Comparison of ENCODE assay signal across 8 cellular contexts in the genomic region with DNA sequence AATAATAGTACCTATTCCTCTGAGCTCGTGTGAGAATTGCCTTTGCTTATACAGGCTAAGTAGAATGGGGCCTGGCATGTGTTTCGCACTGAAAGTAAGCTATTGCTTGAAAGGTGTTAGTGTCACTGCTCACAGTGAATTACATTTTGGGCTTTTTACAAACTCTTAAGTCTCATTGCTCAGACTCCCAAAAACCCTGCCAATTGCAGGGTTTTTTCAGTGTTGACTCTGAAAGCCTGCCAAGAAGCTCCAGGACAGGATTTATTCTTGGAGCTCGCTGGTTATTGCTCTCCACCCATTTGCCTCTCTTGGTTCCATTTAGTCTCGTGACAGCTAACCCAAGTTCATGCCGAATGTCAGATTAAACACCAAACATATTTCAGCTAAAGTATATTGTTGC. TPM values are rescaled to one million over a fixed set of nuclear protein-coding genes. Genes with fewer than 3 reads are reported as not detected.
DNase-seq lines count a peak whose midpoint lies in the region; ATAC-seq and TF ChIP-seq lines count a peak whose summit lies in the region.

No MANE protein-coding gene starts in this region.

- peak; percentile 55 to 76 (median 72) for ATAC-seq in heart left ventricle
- ATAC-seq in GM23338 = no peak
- ATAC-seq in GM19328 (IDR thresholded peaks at IDR 0.05; ENCODE audit: unreplicated experiment) = no peak

- H3K4me2 ChIP-seq in GM23338 = no peak overlapping the region

- no peaks in the 10 kb centered on the region for H3K27me3 Mint-ChIP-seq in GM23338 (ENCODE audit: insufficient read depth, low read depth, poor library complexity)

- no peaks in the 10 kb centered on the region for H3K27me3 ChIP-seq in adipocyte (replicated peaks; ENCODE audit: control insufficient read depth, insufficient read depth, low read length)
- no peaks in the 10 kb centered on the region for H3K27me3 ChIP-seq in heart left ventricle
- H3K27me3 ChIP-seq in rectal smooth muscle tissue (ENCODE audit: control insufficient read depth, insufficient read depth, low read length) = no peaks in the 10 kb centered on the region
- no peaks in the 10 kb centered on the region for H3K27me3 ChIP-seq in GM23338 (ENCODE audit: insufficient read depth)

- no peak overlapping the region for H3K4me3 Mint-ChIP-seq in GM23338

- no peak overlapping the region for H3K27ac Mint-ChIP-seq in GM23338

- H3K36me3 Mint-ChIP-seq in GM23338 (ENCODE audit: low read depth) = no peaks in the 10 kb centered on the region; the same call in 1 of the 3 replicates

- no peak overlapping the region for H2AFZ ChIP-seq in GM23338

- H3K4me3 ChIP-seq in adipocyte (ENCODE audit: low read length) (peak overlapping the region; percentile 7), heart left ventricle (no peak overlapping the region), rectal smooth muscle tissue (ENCODE audit: low read length) (no peak overlapping the region), GM23338 (no peak overlapping the region)

- H3K4me1 ChIP-seq in adipocyte (ENCODE audit: control insufficient read depth, insufficient read depth, low read length) (peaks cover 21% of the 10 kb centered on the region), heart left ventricle (peaks cover 0 to 23% (median 14%) of the 10 kb centered on the region in 12 donors), rectal smooth muscle tissue (ENCODE audit: control insufficient read depth, insufficient read depth, low read length) (peaks cover 15% of the 10 kb centered on the region), GM23338 (ENCODE audit: insufficient read depth) (no peaks in the 10 kb centered on the region)

- TF ChIP-seq POLR2A in heart left ventricle (IDR thresholded peaks at IDR 0.05) = no peak

- H3K4me1 Mint-ChIP-seq in GM23338 = peaks cover 1% of the 10 kb centered on the region; the same call in 2 of the 3 replicates

- H3K9me3 ChIP-seq in adipocyte (ENCODE audit: control insufficient read depth, low read length) (no peaks in the 10 kb centered on the region), heart left ventricle (no peaks in the 10 kb centered on the region)

- intact Hi-C loops in heart left ventricle (cut with DNase I) = no loop called here

- no peaks in the 10 kb centered on the region for H3K9me3 Mint-ChIP-seq in GM23338

- H3K9ac ChIP-seq in adipocyte (ENCODE audit: low read length) (peak overlapping the region; percentile 22), rectal smooth muscle tissue (ENCODE audit: low read length) (no peak overlapping the region)

- H3K9me2 ChIP-seq in GM23338 (ENCODE audit: insufficient read depth) = no peaks in the 10 kb centered on the region

- peaks cover 3% of the 10 kb centered on the region; the same call in 1 of the 2 replicates for H4K20me1 ChIP-seq in GM23338 (replicated peaks; ENCODE audit: insufficient read depth)

- no peaks in the 10 kb centered on the region for H3K79me2 ChIP-seq in GM23338 (replicated peaks; ENCODE audit: insufficient read depth)

- DNase-seq in Daoy (ENCODE audit: low read depth) (peak; percentile 11), adipocyte (ENCODE audit: low read depth) (peak; percentile 93), heart left ventricle (peak in 3 of 5 donors; percentile 46 to 52 (median 48)), H4 (ENCODE audit: low spot score) (no peak), GM23338 (ENCODE audit: low spot score) (no peak), SW480 (ENCODE audit: low spot score) (no peak)

- WGBS in heart left ventricle, 4 donors = 27 to 37% (median 30%) methylated on average over 5 of the region's 5 CpGs

- H3K36me3 ChIP-seq in adipocyte (ENCODE audit: control insufficient read depth, insufficient read depth, low read length, severe bottlenecking) (peaks cover 84% of the 10 kb centered on the region), heart left ventricle (peaks cover 0 to 18% (median 0%) of the 10 kb centered on the region in 9 donors), rectal smooth muscle tissue (ENCODE audit: control insufficient read depth, insufficient read depth, low read length) (no peaks in the 10 kb centered on the region), GM23338 (ENCODE audit: insufficient read depth) (no peaks in the 10 kb centered on the region)

- no peak for TF ChIP-seq CTCF in heart left ventricle (IDR thresholded peaks at IDR 0.05)
- TF ChIP-seq CTCF in GM23338 (conservative IDR thresholded peaks at IDR 0.05; ENCODE audit: low read depth in 2 of 2) = no peak

- H3K27ac ChIP-seq in heart left ventricle (peak overlapping the region in 7 of 12 donors; percentile 2 to 44 (median 28)), rectal smooth muscle tissue (ENCODE audit: low read depth, low read length) (peak overlapping the region; percentile 17), GM23338 (ENCODE audit: low read depth) (no peak overlapping the region)

- no peaks in the 10 kb centered on the region for H3F3A ChIP-seq in GM23338 (replicated peaks; ENCODE audit: low read depth)

TF ChIP-seq in GM23338, 12 proteins besides CTCF, POLR2A, EP300 and RAD21:
- no peak for TF ChIP-seq JUNB (IDR thresholded peaks at IDR 0.05; ENCODE audit: unreplicated experiment)
- TF ChIP-seq POLR2AphosphoS5 (IDR thresholded peaks at IDR 0.05; ENCODE audit: low read depth) = no peak
- TF ChIP-seq ZNF114 (CRISPR knock-in tag; IDR thresholded peaks at IDR 0.05) = no peak
- TF ChIP-seq, protein P1, sequence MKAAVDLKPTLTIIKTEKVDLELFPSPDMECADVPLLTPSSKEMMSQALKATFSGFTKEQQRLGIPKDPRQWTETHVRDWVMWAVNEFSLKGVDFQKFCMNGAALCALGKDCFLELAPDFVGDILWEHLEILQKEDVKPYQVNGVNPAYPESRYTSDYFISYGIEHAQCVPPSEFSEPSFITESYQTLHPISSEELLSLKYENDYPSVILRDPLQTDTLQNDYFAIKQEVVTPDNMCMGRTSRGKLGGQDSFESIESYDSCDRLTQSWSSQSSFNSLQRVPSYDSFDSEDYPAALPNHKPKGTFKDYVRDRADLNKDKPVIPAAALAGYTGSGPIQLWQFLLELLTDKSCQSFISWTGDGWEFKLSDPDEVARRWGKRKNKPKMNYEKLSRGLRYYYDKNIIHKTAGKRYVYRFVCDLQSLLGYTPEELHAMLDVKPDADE (IDR thresholded peaks at IDR 0.05) = no peak
- TF ChIP-seq, protein P2, sequence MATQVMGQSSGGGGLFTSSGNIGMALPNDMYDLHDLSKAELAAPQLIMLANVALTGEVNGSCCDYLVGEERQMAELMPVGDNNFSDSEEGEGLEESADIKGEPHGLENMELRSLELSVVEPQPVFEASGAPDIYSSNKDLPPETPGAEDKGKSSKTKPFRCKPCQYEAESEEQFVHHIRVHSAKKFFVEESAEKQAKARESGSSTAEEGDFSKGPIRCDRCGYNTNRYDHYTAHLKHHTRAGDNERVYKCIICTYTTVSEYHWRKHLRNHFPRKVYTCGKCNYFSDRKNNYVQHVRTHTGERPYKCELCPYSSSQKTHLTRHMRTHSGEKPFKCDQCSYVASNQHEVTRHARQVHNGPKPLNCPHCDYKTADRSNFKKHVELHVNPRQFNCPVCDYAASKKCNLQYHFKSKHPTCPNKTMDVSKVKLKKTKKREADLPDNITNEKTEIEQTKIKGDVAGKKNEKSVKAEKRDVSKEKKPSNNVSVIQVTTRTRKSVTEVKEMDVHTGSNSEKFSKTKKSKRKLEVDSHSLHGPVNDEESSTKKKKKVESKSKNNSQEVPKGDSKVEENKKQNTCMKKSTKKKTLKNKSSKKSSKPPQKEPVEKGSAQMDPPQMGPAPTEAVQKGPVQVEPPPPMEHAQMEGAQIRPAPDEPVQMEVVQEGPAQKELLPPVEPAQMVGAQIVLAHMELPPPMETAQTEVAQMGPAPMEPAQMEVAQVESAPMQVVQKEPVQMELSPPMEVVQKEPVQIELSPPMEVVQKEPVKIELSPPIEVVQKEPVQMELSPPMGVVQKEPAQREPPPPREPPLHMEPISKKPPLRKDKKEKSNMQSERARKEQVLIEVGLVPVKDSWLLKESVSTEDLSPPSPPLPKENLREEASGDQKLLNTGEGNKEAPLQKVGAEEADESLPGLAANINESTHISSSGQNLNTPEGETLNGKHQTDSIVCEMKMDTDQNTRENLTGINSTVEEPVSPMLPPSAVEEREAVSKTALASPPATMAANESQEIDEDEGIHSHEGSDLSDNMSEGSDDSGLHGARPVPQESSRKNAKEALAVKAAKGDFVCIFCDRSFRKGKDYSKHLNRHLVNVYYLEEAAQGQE (IDR thresholded peaks at IDR 0.05; ENCODE audit: unreplicated experiment) = no peak
- TF ChIP-seq STAT1 (IDR thresholded peaks at IDR 0.05; ENCODE audit: unreplicated experiment) = no peak
- TF ChIP-seq EZH2 (IDR thresholded peaks at IDR 0.05; ENCODE audit: low read depth, unreplicated experiment) = no peak
- no peak for TF ChIP-seq CREB1 (CRISPR knock-in tag; IDR thresholded peaks at IDR 0.05; ENCODE audit: low read depth)

RNA-seq across cellular contexts. Expression of gene NOPCHAP1, which starts 39.8 kb away (rescaled TPM):
- 18.7 and 33.2 TPM in 2 replicates for total RNA-seq in Daoy (2014; rRNA removed; shearing (Covaris generic))
- 10 to 100 TPM in 4 of 9 donors, 1 to 10 TPM in 5; 3.5 to 14.5 (median 9.3) TPM for total RNA-seq in heart left ventricle
- 1 to 10 TPM; 5.6 to 7.4 TPM for polyA plus RNA-seq in heart left ventricle
- 11.0 and 11.9 TPM in 2 replicates for total RNA-seq in H4 (2014; rRNA removed; shearing (Covaris generic))
- 14.2 and 14.7 TPM in 2 replicates for total RNA-seq in GM23338 (2014; rRNA removed; shearing (Covaris generic))
- 221 and 227 TPM in 2 replicates for polyA plus RNA-seq in GM23338 (2016; fragmentation: Nextera tagmentation; extraction: Ambion mirVana)

RNA-seq across cellular contexts. Expression of gene ALDH1L2, which starts 58.4 kb away (rescaled TPM):
- 0.83 and 5.7 TPM in 2 replicates for total RNA-seq in Daoy (2014; rRNA removed; shearing (Covaris generic))
- total RNA-seq in heart left ventricle = 1 to 10 TPM in 8 of 9 donors, under 1 TPM in 1; 0.81 to 6.7 (median 2.0) TPM
- 1 to 10 TPM in 1 of 2 donors, under 1 TPM in 1; 0.53 to 2.3 TPM for polyA plus RNA-seq in heart left ventricle
- total RNA-seq in H4 (2014; rRNA removed; shearing (Covaris generic)) = 2.6 and 9.6 TPM in 2 replicates
- 3.9 and 9.1 TPM in 2 replicates for total RNA-seq in GM23338 (2014; rRNA removed; shearing (Covaris generic))
- 3.4 and 5.8 TPM in 2 replicates for polyA plus RNA-seq in GM23338 (2016; fragmentation: Nextera tagmentation; extraction: Ambion mirVana)

Comparison
In these comparisons a context has a peak if more than half of its experiments do, and no peak if none do; other contexts are left out.
1. DNase-seq: peak in Daoy (single experiment), adipocyte (single experiment) and heart left ventricle (3 of 5); none in H4 (single experiment), GM23338 (single experiment) and SW480 (single experiment).
2. ATAC-seq: peak in heart left ventricle (4 of 4); none in GM23338 (single experiment) and GM19328 (single experiment).